Comparison of ENCODE assay signal across 1 cellular context in the genomic region with DNA sequence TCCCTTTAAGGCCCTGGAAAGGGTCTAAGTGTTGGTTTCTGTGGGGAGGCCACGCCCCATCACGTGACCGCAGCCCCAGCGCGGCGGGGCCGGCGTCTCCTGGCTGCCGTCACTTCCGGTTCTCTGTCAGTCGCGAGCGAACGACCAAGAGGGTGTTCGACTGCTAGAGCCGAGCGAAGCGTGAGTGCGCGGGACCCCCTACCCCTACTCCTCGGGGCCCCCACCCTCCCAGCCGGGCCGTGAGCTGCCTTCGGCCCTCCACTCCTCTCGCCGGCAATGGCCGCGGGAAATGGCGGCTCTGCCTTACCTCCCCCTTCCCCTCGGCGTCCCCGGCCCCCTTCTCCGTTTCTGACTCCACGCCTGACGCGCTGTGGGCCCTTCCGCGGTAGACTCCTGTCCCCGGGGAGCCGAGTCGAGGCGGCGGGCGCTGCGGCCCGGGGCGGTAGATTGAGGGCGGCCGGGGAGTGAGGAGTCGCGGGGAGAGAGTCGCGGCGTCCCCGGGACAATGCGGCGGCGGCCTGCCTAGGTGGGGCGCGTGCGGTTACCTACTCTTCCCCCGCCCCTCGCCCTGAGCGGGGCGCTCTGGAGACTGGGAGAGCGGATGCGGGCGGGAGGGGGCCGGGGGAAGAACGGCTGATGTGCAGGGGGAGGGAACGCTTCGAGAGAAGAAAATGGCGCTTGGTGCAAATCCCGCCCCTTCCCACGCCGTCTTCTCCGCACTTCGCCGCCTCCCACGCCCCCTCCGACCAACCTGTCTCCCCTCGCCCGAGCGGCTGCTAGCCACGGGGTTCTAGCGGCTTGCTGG.
TF ChIP-seq lines count a peak whose summit lies in the region.

A gene (plus strand): TSS at position 112 of the 805 bp plus-strand sequence. CDS start 2,956 bp downstream, outside the sequence.

TF ChIP-seq in K562, 482 proteins besides CTCF, POLR2A, EP300 and RAD21 (continued from another document and continues in another):
- peak; percentile 56; the same call in 1 of the 2 replicates for TF ChIP-seq SIN3B (IDR thresholded peaks at IDR 0.05; ENCODE audit: low read depth)
- TF ChIP-seq, protein P1, sequence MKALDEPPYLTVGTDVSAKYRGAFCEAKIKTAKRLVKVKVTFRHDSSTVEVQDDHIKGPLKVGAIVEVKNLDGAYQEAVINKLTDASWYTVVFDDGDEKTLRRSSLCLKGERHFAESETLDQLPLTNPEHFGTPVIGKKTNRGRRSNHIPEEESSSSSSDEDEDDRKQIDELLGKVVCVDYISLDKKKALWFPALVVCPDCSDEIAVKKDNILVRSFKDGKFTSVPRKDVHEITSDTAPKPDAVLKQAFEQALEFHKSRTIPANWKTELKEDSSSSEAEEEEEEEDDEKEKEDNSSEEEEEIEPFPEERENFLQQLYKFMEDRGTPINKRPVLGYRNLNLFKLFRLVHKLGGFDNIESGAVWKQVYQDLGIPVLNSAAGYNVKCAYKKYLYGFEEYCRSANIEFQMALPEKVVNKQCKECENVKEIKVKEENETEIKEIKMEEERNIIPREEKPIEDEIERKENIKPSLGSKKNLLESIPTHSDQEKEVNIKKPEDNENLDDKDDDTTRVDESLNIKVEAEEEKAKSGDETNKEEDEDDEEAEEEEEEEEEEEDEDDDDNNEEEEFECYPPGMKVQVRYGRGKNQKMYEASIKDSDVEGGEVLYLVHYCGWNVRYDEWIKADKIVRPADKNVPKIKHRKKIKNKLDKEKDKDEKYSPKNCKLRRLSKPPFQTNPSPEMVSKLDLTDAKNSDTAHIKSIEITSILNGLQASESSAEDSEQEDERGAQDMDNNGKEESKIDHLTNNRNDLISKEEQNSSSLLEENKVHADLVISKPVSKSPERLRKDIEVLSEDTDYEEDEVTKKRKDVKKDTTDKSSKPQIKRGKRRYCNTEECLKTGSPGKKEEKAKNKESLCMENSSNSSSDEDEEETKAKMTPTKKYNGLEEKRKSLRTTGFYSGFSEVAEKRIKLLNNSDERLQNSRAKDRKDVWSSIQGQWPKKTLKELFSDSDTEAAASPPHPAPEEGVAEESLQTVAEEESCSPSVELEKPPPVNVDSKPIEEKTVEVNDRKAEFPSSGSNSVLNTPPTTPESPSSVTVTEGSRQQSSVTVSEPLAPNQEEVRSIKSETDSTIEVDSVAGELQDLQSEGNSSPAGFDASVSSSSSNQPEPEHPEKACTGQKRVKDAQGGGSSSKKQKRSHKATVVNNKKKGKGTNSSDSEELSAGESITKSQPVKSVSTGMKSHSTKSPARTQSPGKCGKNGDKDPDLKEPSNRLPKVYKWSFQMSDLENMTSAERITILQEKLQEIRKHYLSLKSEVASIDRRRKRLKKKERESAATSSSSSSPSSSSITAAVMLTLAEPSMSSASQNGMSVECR (CRISPR knock-in tag; IDR thresholded peaks at IDR 0.05) = peak; percentile 56; the same call in 1 of the 2 replicates
- TF ChIP-seq CHD2 (IDR thresholded peaks at IDR 0.05; ENCODE audit: low read depth, low read length) = 0 out of 2 replicates have a peak, but pooled peaks have one; percentile 29
- TF ChIP-seq FOXP1 (CRISPR knock-in tag; IDR thresholded peaks at IDR 0.05) = peak; percentile 50; the same call in 1 of the 2 replicates
- peak; percentile 94 for TF ChIP-seq GABPB1 (CRISPR knock-in tag; IDR thresholded peaks at IDR 0.05)
- 0 out of 2 replicates have a peak, but pooled peaks have one; percentile 29 for TF ChIP-seq NFIC (IDR thresholded peaks at IDR 0.05)
- TF ChIP-seq TBP (optimal IDR thresholded peaks at IDR 0.05; ENCODE audit: low read depth, low read length) = peak; percentile 95
- peak; percentile 69; the same call in 1 of the 2 replicates for TF ChIP-seq KLF1 (tag; IDR thresholded peaks at IDR 0.05)
- no peak for TF ChIP-seq DACH1 (IDR thresholded peaks at IDR 0.05; ENCODE audit: partially characterized antibody)
- TF ChIP-seq, protein P2, sequence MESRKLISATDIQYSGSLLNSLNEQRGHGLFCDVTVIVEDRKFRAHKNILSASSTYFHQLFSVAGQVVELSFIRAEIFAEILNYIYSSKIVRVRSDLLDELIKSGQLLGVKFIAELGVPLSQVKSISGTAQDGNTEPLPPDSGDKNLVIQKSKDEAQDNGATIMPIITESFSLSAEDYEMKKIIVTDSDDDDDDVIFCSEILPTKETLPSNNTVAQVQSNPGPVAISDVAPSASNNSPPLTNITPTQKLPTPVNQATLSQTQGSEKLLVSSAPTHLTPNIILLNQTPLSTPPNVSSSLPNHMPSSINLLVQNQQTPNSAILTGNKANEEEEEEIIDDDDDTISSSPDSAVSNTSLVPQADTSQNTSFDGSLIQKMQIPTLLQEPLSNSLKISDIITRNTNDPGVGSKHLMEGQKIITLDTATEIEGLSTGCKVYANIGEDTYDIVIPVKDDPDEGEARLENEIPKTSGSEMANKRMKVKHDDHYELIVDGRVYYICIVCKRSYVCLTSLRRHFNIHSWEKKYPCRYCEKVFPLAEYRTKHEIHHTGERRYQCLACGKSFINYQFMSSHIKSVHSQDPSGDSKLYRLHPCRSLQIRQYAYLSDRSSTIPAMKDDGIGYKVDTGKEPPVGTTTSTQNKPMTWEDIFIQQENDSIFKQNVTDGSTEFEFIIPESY (CRISPR knock-in tag; IDR thresholded peaks at IDR 0.05) = 0 out of 2 replicates have a peak, but pooled peaks have one; percentile 55
- TF ChIP-seq XRCC4 (IDR thresholded peaks at IDR 0.05; ENCODE audit: extremely low read depth, insufficient read depth, insufficient read length) = no peak
- TF ChIP-seq, protein P3, sequence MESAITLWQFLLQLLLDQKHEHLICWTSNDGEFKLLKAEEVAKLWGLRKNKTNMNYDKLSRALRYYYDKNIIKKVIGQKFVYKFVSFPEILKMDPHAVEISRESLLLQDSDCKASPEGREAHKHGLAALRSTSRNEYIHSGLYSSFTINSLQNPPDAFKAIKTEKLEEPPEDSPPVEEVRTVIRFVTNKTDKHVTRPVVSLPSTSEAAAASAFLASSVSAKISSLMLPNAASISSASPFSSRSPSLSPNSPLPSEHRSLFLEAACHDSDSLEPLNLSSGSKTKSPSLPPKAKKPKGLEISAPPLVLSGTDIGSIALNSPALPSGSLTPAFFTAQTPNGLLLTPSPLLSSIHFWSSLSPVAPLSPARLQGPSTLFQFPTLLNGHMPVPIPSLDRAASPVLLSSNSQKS (CRISPR knock-in tag; IDR thresholded peaks at IDR 0.05) = no peak
- no peak for TF ChIP-seq ZNF507 (tag; conservative IDR thresholded peaks at IDR 0.05)
- TF ChIP-seq, protein P4, sequence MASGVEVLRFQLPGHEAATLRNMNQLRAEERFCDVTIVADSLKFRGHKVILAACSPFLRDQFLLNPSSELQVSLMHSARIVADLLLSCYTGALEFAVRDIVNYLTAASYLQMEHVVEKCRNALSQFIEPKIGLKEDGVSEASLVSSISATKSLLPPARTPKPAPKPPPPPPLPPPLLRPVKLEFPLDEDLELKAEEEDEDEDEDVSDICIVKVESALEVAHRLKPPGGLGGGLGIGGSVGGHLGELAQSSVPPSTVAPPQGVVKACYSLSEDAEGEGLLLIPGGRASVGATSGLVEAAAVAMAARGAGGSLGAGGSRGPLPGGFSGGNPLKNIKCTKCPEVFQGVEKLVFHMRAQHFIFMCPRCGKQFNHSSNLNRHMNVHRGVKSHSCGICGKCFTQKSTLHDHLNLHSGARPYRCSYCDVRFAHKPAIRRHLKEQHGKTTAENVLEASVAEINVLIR (CRISPR knock-in tag; IDR thresholded peaks at IDR 0.05) = peak; percentile 84
- TF ChIP-seq PML (IDR thresholded peaks at IDR 0.05; ENCODE audit: low read length) = peak; percentile 84; the same call in 1 of the 2 replicates
- TF ChIP-seq, protein P5, sequence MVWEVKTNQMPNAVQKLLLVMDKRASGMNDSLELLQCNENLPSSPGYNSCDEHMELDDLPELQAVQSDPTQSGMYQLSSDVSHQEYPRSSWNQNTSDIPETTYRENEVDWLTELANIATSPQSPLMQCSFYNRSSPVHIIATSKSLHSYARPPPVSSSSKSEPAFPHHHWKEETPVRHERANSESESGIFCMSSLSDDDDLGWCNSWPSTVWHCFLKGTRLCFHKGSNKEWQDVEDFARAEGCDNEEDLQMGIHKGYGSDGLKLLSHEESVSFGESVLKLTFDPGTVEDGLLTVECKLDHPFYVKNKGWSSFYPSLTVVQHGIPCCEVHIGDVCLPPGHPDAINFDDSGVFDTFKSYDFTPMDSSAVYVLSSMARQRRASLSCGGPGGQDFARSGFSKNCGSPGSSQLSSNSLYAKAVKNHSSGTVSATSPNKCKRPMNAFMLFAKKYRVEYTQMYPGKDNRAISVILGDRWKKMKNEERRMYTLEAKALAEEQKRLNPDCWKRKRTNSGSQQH (CRISPR knock-in tag; IDR thresholded peaks at IDR 0.05) = 0 out of 2 replicates have a peak, but pooled peaks have one; percentile 57
- TF ChIP-seq ZFX (CRISPR knock-in tag; IDR thresholded peaks at IDR 0.05) = peak; percentile 94
- 0 out of 2 replicates have a peak, but pooled peaks have one; percentile 38 for TF ChIP-seq GATAD2A (IDR thresholded peaks at IDR 0.05)
- TF ChIP-seq, protein P6, sequence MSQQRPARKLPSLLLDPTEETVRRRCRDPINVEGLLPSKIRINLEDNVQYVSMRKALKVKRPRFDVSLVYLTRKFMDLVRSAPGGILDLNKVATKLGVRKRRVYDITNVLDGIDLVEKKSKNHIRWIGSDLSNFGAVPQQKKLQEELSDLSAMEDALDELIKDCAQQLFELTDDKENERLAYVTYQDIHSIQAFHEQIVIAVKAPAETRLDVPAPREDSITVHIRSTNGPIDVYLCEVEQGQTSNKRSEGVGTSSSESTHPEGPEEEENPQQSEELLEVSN (IDR thresholded peaks at IDR 0.05; ENCODE audit: borderline replicate concordance in 1 of 2, extremely low read depth in 1 of 2, insufficient read depth in 1 of 2, insufficient read length in 1 of 2, low read depth in 1 of 2, low read length in 1 of 2, poor library complexity in 1 of 2, severe bottlenecking in 1 of 2) = peak; percentile 54 to 82
- peak; percentile 34 for TF ChIP-seq HNRNPLL (IDR thresholded peaks at IDR 0.05; ENCODE audit: low read depth, low read length, poor library complexity, severe bottlenecking)
- TF ChIP-seq MAZ (CRISPR knock-in tag; conservative IDR thresholded peaks at IDR 0.05 in 1 of 2, IDR thresholded peaks at IDR 0.05 in 1 of 2) = peak; percentile 93 to 94
- peak in 1 of 2 experiments; percentile 86; a peak in 2 of 4 replicates for TF ChIP-seq HDAC1 (IDR thresholded peaks at IDR 0.05)
- peak; percentile 87 for TF ChIP-seq ZNF197 (CRISPR knock-in tag; IDR thresholded peaks at IDR 0.05; ENCODE audit: low read depth)
- no peak; the same call in 1 of the 2 replicates for TF ChIP-seq ZBED1 (IDR thresholded peaks at IDR 0.05)
- peak; percentile 61; the same call in 1 of the 2 replicates for TF ChIP-seq ESRRA (IDR thresholded peaks at IDR 0.05; ENCODE audit: borderline replicate concordance, low read depth)
- no peak for TF ChIP-seq SRSF3 (IDR thresholded peaks at IDR 0.05; ENCODE audit: insufficient read depth, low read length)
- TF ChIP-seq SP1 (CRISPR knock-in tag; IDR thresholded peaks at IDR 0.05) = peak; percentile 94
- TF ChIP-seq, protein P7, sequence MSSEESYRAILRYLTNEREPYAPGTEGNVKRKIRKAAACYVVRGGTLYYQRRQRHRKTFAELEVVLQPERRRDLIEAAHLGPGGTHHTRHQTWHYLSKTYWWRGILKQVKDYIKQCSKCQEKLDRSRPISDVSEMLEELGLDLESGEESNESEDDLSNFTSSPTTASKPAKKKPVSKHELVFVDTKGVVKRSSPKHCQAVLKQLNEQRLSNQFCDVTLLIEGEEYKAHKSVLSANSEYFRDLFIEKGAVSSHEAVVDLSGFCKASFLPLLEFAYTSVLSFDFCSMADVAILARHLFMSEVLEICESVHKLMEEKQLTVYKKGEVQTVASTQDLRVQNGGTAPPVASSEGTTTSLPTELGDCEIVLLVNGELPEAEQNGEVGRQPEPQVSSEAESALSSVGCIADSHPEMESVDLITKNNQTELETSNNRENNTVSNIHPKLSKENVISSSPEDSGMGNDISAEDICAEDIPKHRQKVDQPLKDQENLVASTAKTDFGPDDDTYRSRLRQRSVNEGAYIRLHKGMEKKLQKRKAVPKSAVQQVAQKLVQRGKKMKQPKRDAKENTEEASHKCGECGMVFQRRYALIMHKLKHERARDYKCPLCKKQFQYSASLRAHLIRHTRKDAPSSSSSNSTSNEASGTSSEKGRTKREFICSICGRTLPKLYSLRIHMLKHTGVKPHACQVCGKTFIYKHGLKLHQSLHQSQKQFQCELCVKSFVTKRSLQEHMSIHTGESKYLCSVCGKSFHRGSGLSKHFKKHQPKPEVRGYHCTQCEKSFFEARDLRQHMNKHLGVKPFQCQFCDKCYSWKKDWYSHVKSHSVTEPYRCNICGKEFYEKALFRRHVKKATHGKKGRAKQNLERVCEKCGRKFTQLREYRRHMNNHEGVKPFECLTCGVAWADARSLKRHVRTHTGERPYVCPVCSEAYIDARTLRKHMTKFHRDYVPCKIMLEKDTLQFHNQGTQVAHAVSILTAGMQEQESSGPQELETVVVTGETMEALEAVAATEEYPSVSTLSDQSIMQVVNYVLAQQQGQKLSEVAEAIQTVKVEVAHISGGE (CRISPR knock-in tag; IDR thresholded peaks at IDR 0.05) = peak in 2 of 3 experiments; percentile 40 to 70; a peak in 3 of 6 replicates
- TF ChIP-seq HCFC1 (IDR thresholded peaks at IDR 0.05; ENCODE audit: low read depth, low read length) = no peak; the same call in 1 of the 2 replicates
- TF ChIP-seq ETV1 (tag; conservative IDR thresholded peaks at IDR 0.05; ENCODE audit: low read depth) = peak; percentile 89
- TF ChIP-seq GTF2F1 (IDR thresholded peaks at IDR 0.05; ENCODE audit: low read depth, low read length) = no peak; the same call in none of the 2 replicates
- TF ChIP-seq ZNF644 (tag; IDR thresholded peaks at IDR 0.05; ENCODE audit: low read depth) = no peak; the same call in 1 of the 2 replicates
- TF ChIP-seq RAD51 (IDR thresholded peaks at IDR 0.05; ENCODE audit: borderline replicate concordance, low read depth) = peak; percentile 99
- TF ChIP-seq YY1 (IDR thresholded peaks at IDR 0.05; ENCODE audit: borderline replicate concordance in 1 of 3, control insufficient read depth in 1 of 3, extremely low read depth in 1 of 3, insufficient read depth in 3 of 3, insufficient read length in 1 of 3, insufficient replicate concordance in 2 of 3, low read depth in 1 of 3, low read length in 2 of 3) = peak; percentile 51 to 93 (median 88)
- TF ChIP-seq, protein P8, sequence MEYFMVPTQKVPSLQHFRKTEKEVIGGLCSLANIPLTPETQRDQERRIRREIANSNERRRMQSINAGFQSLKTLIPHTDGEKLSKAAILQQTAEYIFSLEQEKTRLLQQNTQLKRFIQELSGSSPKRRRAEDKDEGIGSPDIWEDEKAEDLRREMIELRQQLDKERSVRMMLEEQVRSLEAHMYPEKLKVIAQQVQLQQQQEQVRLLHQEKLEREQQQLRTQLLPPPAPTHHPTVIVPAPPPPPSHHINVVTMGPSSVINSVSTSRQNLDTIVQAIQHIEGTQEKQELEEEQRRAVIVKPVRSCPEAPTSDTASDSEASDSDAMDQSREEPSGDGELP (CRISPR knock-in tag; IDR thresholded peaks at IDR 0.05; ENCODE audit: borderline replicate concordance) = peak; percentile 81
- TF ChIP-seq MTF1 (CRISPR knock-in tag; IDR thresholded peaks at IDR 0.05; ENCODE audit: borderline replicate concordance) = no peak
- TF ChIP-seq NFRKB (IDR thresholded peaks at IDR 0.05; ENCODE audit: low read depth) = peak; percentile 84; the same call in 1 of the 2 replicates
- TF ChIP-seq E2F3 (CRISPR knock-in tag; IDR thresholded peaks at IDR 0.05) = no peak
- TF ChIP-seq MTA1 (IDR thresholded peaks at IDR 0.05; ENCODE audit: borderline replicate concordance) = peak; percentile 70
- no peak; the same call in 1 of the 2 replicates for TF ChIP-seq ELF2 (CRISPR knock-in tag; IDR thresholded peaks at IDR 0.05)
- peak; percentile 36; the same call in 1 of the 2 replicates for TF ChIP-seq LCOR (CRISPR knock-in tag; IDR thresholded peaks at IDR 0.05)
- no peak for TF ChIP-seq MCM3 (IDR thresholded peaks at IDR 0.05)
- peak; percentile 92 for TF ChIP-seq EP400 (IDR thresholded peaks at IDR 0.05)
- TF ChIP-seq TAF7 (tag; IDR thresholded peaks at IDR 0.05) = peak; percentile 93
- no peak for TF ChIP-seq MTA2 (IDR thresholded peaks at IDR 0.05; ENCODE audit: low read depth)
- peak; percentile 83 for TF ChIP-seq FOXJ2 (tag; IDR thresholded peaks at IDR 0.05)
